ENCODE assay signal across 1 cellular context in the genomic region with DNA sequence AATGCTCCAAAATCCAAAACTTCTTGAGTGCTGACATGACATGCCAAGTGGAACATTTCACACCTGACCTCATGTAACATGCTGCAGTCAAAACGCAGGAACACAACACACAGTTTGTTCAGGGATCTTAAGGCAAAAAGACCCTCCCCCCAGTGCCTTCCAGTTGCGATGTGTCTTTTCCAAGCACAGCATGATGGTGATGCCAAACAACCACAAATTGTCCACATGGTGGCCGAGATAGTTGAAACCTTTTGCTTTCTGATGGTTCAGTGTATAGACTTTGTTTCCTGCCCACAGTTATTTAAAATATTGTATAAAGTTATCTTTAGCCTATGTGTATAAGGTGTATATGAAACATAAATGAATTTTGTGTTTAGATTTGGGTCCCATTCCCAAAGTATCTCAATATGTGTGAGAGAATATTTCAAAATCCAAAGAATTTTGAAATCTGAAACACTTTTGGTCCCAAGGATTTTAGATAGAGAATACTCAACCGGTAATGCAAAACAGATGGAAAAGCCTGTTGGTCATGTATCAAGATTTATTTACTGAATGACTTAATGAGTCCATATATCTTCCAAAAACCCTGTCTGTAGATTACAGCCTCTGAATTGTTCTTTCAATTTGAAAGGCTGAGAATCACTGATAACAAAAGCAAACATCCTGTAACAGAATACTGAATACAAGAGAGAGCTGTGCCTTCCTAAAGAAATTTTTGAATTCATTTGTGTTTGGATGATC.
TF ChIP-seq lines count a peak whose summit lies in the region.

No MANE protein-coding gene starts in this region.

TF ChIP-seq in HEK293, 187 proteins besides CTCF, POLR2A, EP300 and RAD21 (continued from another document):
- TF ChIP-seq, protein P1, sequence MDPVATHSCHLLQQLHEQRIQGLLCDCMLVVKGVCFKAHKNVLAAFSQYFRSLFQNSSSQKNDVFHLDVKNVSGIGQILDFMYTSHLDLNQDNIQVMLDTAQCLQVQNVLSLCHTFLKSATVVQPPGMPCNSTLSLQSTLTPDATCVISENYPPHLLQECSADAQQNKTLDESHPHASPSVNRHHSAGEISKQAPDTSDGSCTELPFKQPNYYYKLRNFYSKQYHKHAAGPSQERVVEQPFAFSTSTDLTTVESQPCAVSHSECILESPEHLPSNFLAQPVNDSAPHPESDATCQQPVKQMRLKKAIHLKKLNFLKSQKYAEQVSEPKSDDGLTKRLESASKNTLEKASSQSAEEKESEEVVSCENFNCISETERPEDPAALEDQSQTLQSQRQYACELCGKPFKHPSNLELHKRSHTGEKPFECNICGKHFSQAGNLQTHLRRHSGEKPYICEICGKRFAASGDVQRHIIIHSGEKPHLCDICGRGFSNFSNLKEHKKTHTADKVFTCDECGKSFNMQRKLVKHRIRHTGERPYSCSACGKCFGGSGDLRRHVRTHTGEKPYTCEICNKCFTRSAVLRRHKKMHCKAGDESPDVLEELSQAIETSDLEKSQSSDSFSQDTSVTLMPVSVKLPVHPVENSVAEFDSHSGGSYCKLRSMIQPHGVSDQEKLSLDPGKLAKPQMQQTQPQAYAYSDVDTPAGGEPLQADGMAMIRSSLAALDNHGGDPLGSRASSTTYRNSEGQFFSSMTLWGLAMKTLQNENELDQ (tag by site-specific recombination; IDR thresholded peaks at IDR 0.05; ENCODE audit: low read depth), result no peak
- TF ChIP-seq, protein P2, sequence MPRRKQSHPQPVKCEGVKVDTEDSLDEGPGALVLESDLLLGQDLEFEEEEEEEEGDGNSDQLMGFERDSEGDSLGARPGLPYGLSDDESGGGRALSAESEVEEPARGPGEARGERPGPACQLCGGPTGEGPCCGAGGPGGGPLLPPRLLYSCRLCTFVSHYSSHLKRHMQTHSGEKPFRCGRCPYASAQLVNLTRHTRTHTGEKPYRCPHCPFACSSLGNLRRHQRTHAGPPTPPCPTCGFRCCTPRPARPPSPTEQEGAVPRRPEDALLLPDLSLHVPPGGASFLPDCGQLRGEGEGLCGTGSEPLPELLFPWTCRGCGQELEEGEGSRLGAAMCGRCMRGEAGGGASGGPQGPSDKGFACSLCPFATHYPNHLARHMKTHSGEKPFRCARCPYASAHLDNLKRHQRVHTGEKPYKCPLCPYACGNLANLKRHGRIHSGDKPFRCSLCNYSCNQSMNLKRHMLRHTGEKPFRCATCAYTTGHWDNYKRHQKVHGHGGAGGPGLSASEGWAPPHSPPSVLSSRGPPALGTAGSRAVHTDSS (tag by site-specific recombination; IDR thresholded peaks at IDR 0.05), result no peak
- TF ChIP-seq ZNF19 (tag by site-specific recombination; IDR thresholded peaks at IDR 0.05; ENCODE audit: low read depth), result no peak
- TF ChIP-seq, protein P3, sequence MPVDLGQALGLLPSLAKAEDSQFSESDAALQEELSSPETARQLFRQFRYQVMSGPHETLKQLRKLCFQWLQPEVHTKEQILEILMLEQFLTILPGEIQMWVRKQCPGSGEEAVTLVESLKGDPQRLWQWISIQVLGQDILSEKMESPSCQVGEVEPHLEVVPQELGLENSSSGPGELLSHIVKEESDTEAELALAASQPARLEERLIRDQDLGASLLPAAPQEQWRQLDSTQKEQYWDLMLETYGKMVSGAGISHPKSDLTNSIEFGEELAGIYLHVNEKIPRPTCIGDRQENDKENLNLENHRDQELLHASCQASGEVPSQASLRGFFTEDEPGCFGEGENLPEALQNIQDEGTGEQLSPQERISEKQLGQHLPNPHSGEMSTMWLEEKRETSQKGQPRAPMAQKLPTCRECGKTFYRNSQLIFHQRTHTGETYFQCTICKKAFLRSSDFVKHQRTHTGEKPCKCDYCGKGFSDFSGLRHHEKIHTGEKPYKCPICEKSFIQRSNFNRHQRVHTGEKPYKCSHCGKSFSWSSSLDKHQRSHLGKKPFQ (tag by site-specific recombination; IDR thresholded peaks at IDR 0.05), result peak; percentile 78
- peak; percentile 64 for TF ChIP-seq ZNF76 (tag by site-specific recombination; IDR thresholded peaks at IDR 0.05; ENCODE audit: borderline replicate concordance, low read depth)
- TF ChIP-seq ZNF792 (tag by site-specific recombination; IDR thresholded peaks at IDR 0.05), result no peak
- TF ChIP-seq ZNF670 (tag by site-specific recombination; IDR thresholded peaks at IDR 0.05; ENCODE audit: low read depth), result no peak
- peak; percentile 96 for TF ChIP-seq GLI2 (tag by site-specific recombination; IDR thresholded peaks at IDR 0.05; ENCODE audit: borderline replicate concordance, low read depth)
- TF ChIP-seq, protein P4, sequence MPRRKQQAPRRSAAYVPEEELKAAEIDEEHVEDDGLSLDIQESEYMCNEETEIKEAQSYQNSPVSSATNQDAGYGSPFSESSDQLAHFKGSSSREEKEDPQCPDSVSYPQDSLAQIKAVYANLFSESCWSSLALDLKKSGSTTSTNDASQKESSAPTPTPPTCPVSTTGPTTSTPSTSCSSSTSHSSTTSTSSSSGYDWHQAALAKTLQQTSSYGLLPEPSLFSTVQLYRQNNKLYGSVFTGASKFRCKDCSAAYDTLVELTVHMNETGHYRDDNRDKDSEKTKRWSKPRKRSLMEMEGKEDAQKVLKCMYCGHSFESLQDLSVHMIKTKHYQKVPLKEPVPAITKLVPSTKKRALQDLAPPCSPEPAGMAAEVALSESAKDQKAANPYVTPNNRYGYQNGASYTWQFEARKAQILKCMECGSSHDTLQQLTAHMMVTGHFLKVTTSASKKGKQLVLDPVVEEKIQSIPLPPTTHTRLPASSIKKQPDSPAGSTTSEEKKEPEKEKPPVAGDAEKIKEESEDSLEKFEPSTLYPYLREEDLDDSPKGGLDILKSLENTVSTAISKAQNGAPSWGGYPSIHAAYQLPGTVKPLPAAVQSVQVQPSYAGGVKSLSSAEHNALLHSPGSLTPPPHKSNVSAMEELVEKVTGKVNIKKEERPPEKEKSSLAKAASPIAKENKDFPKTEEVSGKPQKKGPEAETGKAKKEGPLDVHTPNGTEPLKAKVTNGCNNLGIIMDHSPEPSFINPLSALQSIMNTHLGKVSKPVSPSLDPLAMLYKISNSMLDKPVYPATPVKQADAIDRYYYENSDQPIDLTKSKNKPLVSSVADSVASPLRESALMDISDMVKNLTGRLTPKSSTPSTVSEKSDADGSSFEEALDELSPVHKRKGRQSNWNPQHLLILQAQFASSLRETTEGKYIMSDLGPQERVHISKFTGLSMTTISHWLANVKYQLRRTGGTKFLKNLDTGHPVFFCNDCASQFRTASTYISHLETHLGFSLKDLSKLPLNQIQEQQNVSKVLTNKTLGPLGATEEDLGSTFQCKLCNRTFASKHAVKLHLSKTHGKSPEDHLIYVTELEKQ (tag by site-specific recombination; IDR thresholded peaks at IDR 0.05; ENCODE audit: borderline replicate concordance), result peak; percentile 99
- no peak for TF ChIP-seq ZNF155 (tag by site-specific recombination; IDR thresholded peaks at IDR 0.05)
- no peak for TF ChIP-seq ZBTB7A (tag by site-specific recombination; IDR thresholded peaks at IDR 0.05; ENCODE audit: low read depth)
